7 cellular contexts compared by ENCODE assay signal in the genomic region with DNA sequence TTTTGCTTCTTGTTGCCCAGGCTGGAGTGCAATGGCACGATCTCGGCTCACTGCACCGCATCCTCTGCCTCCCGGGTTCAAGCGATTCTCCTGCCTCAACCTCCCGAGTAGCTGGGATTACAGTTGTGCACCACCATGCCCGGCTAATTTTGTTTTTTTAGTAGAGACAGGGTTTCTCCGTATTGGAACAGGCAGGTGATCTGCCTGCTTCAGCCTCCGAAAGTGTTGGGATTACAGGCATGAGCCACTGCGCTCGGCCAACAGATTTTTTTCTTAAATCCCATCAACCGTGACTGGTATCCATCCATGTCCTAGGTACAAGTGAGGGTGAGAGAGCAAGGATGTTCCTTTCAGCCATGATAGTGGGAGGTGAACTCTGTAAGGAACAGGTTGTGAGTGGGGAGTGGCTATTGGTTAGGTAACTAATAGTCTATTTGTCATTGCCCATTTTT.
DNase-seq lines count a peak whose midpoint lies in the region; ATAC-seq and TF ChIP-seq lines count a peak whose summit lies in the region.
"Not testable (repeated sequence)": the region's sequence is repeated elsewhere in the genome, so short reads cannot be mapped to it uniquely, and the experiment has no call there.

No MANE protein-coding gene starts in this region.

- not testable (repeated sequence) for H3K4me1 Mint-ChIP-seq in chondrocyte (ENCODE audit: low read depth); stimulated activated memory B cell treated with anti-CD40 and anti-IgM and Interleukin-4, amounts not matched to agents 10 μg/mL and 1 μg/mL and 100 μg/mL, for 72 hours

- H3K27ac Mint-ChIP-seq in chondrocyte (ENCODE audit: unreplicated experiment); stimulated activated memory B cell treated with anti-CD40 and anti-IgM and Interleukin-4, amounts not matched to agents 10 μg/mL and 1 μg/mL and 100 μg/mL, for 72 hours: not testable (repeated sequence)

- H3K79me1 ChIP-seq in mesendoderm (ENCODE audit: low read length) = not testable (repeated sequence)

- not testable (repeated sequence) for H3K36me3 Mint-ChIP-seq in chondrocyte (ENCODE audit: low read depth); stimulated activated memory B cell treated with anti-CD40 and anti-IgM and Interleukin-4, amounts not matched to agents 10 μg/mL and 1 μg/mL and 100 μg/mL, for 72 hours

- not testable (repeated sequence) for H2BK120ac ChIP-seq in mesendoderm (ENCODE audit: low read depth, low read length)

- H4K8ac ChIP-seq in mesendoderm (ENCODE audit: low read depth, low read length) = not testable (repeated sequence)

- not testable (repeated sequence) for H3K4me1 ChIP-seq in HUES48 (ENCODE audit: control insufficient read depth, insufficient read depth, low read length); mesendoderm (ENCODE audit: control insufficient read depth, low read depth, low read length)

- not testable (repeated sequence) for H4K5ac ChIP-seq in mesendoderm (ENCODE audit: low read length)

- not testable (repeated sequence) for H3K4me2 ChIP-seq in mesendoderm (ENCODE audit: low read length)

- not testable (repeated sequence) for H3K9me3 Mint-ChIP-seq in chondrocyte (ENCODE audit: low read depth); stimulated activated memory B cell treated with anti-CD40 and anti-IgM and Interleukin-4, amounts not matched to agents 10 μg/mL and 1 μg/mL and 100 μg/mL, for 72 hours

- not testable (repeated sequence) for H3K18ac ChIP-seq in mesendoderm (ENCODE audit: low read length)

- not testable (repeated sequence) for H2BK5ac ChIP-seq in mesendoderm (ENCODE audit: low read length)

- TF ChIP-seq CTCF in chondrocyte (IDR thresholded peaks at IDR 0.05) = not testable (repeated sequence)

- intact Hi-C loops in Right ventricle myocardium inferior (cut with DNase I) = not testable (repeated sequence)

- not testable (repeated sequence) for H2BK15ac ChIP-seq in mesendoderm (replicated peaks; ENCODE audit: low read depth)

- WGBS in mesendoderm (ENCODE audit: extremely low coverage, insufficient coverage, low lambda C conversion rate) = no CpG with 5 or more reads among the region's 12 CpGs

- DNase-seq in GM03348 (ENCODE audit: low spot score) (peak; percentile 27), chondrocyte (ENCODE audit: low spot score) (peak; percentile 98), Right ventricle myocardium inferior (ENCODE audit: missing footprints) (peak; percentile 69), islet precursor cell (peak; percentile 58)
- not testable (repeated sequence) for DNase-seq in mesendoderm

- not testable (repeated sequence) for H3K23ac ChIP-seq in mesendoderm (ENCODE audit: low read length)

- not testable (repeated sequence) for H3K9ac ChIP-seq in HUES48 (ENCODE audit: low read depth, low read length); mesendoderm (ENCODE audit: low read length)

- not testable (repeated sequence) for H3K36me3 ChIP-seq in HUES48 (ENCODE audit: control insufficient read depth, insufficient read depth, low read length); mesendoderm (ENCODE audit: control insufficient read depth, insufficient read depth, low read length)

- H2AK5ac ChIP-seq in mesendoderm (ENCODE audit: low read length) = not testable (repeated sequence)

- peak; percentile 8 for ATAC-seq in Right ventricle myocardium inferior
- ATAC-seq in stimulated activated memory B cell treated with anti-CD40 and anti-IgM and Interleukin-4, amounts not matched to agents 10 μg/mL and 1 μg/mL and 100 μg/mL, for 72 hours = peak; percentile 3

- H3K79me2 ChIP-seq in mesendoderm (ENCODE audit: control insufficient read depth, insufficient read depth, low read length) = not testable (repeated sequence)

- peaks cover 98% of the 10 kb centered on the region for H3K9me3 ChIP-seq in HUES48 (ENCODE audit: control insufficient read depth, insufficient read depth, low read length)

- not testable (repeated sequence) for H3K27me3 ChIP-seq in HUES48 (ENCODE audit: control insufficient read depth, insufficient read depth, low read length); mesendoderm (ENCODE audit: insufficient read depth, low read length, poor library complexity)

- not testable (repeated sequence) for H3K27me3 Mint-ChIP-seq in chondrocyte (ENCODE audit: low read depth); stimulated activated memory B cell treated with anti-CD40 and anti-IgM and Interleukin-4, amounts not matched to agents 10 μg/mL and 1 μg/mL and 100 μg/mL, for 72 hours

- H3K4me3 Mint-ChIP-seq in chondrocyte (ENCODE audit: unreplicated experiment); stimulated activated memory B cell treated with anti-CD40 and anti-IgM and Interleukin-4, amounts not matched to agents 10 μg/mL and 1 μg/mL and 100 μg/mL, for 72 hours: not testable (repeated sequence)

- not testable (repeated sequence) for H3K4ac ChIP-seq in mesendoderm (ENCODE audit: low read depth, low read length)

- H3K56ac ChIP-seq in mesendoderm (ENCODE audit: low read length) = not testable (repeated sequence)

- H3K27ac ChIP-seq in HUES48 (ENCODE audit: low read depth, low read length); mesendoderm (ENCODE audit: low read depth, low read length): not testable (repeated sequence)

- H3K4me3 ChIP-seq in HUES48 (ENCODE audit: low read depth, low read length) (peak overlapping the region; percentile 0; the same call in 1 of the 2 replicates), mesendoderm (ENCODE audit: low read length) (peak overlapping the region; percentile 3)
